ENCODE assay signal across 8 cellular contexts in genomic region chr12:53054112-53054878, GRCh38. TPM values are rescaled to one million over a fixed set of nuclear protein-coding genes. Genes with fewer than 3 reads are reported as not detected.
DNase-seq lines count a peak whose midpoint lies in the region; ATAC-seq and TF ChIP-seq lines count a peak whose summit lies in the region.

No MANE protein-coding gene starts in this region.

- H3K4me1 ChIP-seq in SJCRH30, result peaks cover 20% of the 10 kb centered on the region

- no peaks in the 10 kb centered on the region for H3K36me3 ChIP-seq in SJCRH30

- no peaks in the 10 kb centered on the region for H3K36me3 Mint-ChIP-seq in T-helper 2 cell treated with Interferon-gamma antibody and Interleukin-4, amounts not matched to agents 5 μg/mL and 100 μg/mL, for 36 hours (ENCODE audit: low read depth)

- H3K4me1 Mint-ChIP-seq in T-helper 2 cell treated with Interferon-gamma antibody and Interleukin-4, amounts not matched to agents 5 μg/mL and 100 μg/mL, for 36 hours (ENCODE audit: low read depth), result peaks cover 11% of the 10 kb centered on the region

- peak overlapping the region; percentile 92 for H3K4me3 Mint-ChIP-seq in T-helper 2 cell treated with Interferon-gamma antibody and Interleukin-4, amounts not matched to agents 5 μg/mL and 100 μg/mL, for 36 hours

- no peaks in the 10 kb centered on the region for H3K9me3 ChIP-seq in SJCRH30 (replicated peaks)

- peak overlapping the region; percentile 78 for H3K4me3 ChIP-seq in GM12875 (ENCODE audit: low read depth, low read length)
- peak overlapping the region; percentile 42 for H3K4me3 ChIP-seq in astrocyte of the spinal cord (ENCODE audit: low read depth, low read length)
- peak overlapping the region; percentile 82 for H3K4me3 ChIP-seq in retinal pigment epithelial cell (ENCODE audit: low read length)
- H3K4me3 ChIP-seq in SJCRH30, result no peak overlapping the region

- DNase-seq in NCI-H146 treated with DMSO at 0.1 percent for 48 hours (lab: John Stamatoyannopoulos, UW; ENCODE audit: unreplicated experiment) (peak; percentile 96), astrocyte of the spinal cord (ENCODE audit: low read depth, low spot score) (peak; percentile 89), hypothalamus (lab: John Stamatoyannopoulos, UW) (peak; percentile 60 to 98 (median 93)), retinal pigment epithelial cell (ENCODE audit: low read depth) (peak; percentile 78), SJCRH30 (no peak)
- DNase-seq in T-helper 2 cell treated with Interferon-gamma antibody and Interleukin-4, amounts not matched to agents 5 μg/mL and 100 μg/mL, for 36 hours (ENCODE audit: low spot score), result peak; percentile 87

- H3K27ac Mint-ChIP-seq in T-helper 2 cell treated with Interferon-gamma antibody and Interleukin-4, amounts not matched to agents 5 μg/mL and 100 μg/mL, for 36 hours, result peak overlapping the region; percentile 92

- no peaks in the 10 kb centered on the region for H3K27me3 Mint-ChIP-seq in T-helper 2 cell treated with Interferon-gamma antibody and Interleukin-4, amounts not matched to agents 5 μg/mL and 100 μg/mL, for 36 hours (ENCODE audit: low read depth)

- TF ChIP-seq CTCF in GM12875 (IDR thresholded peaks at IDR 0.05; ENCODE audit: borderline replicate concordance, insufficient read depth, low read depth, low read length), result no peak
- no peak for TF ChIP-seq CTCF in astrocyte of the spinal cord (IDR thresholded peaks at IDR 0.05; ENCODE audit: low read depth, low read length)
- no peak for TF ChIP-seq CTCF in retinal pigment epithelial cell (conservative IDR thresholded peaks at IDR 0.05; ENCODE audit: low read depth, low read length)

- in situ Hi-C loops in astrocyte of the spinal cord (cut with HindIII; ENCODE audit: low sequenced_read_pairs), result no loop called here

- no peak overlapping the region for H3K27ac ChIP-seq in SJCRH30

- peak; percentile 92 for ATAC-seq in HG02763 (IDR thresholded peaks at IDR 0.05; ENCODE audit: unreplicated experiment)

- H3K27me3 ChIP-seq in SJCRH30, result no peaks in the 10 kb centered on the region

- H3K9me3 Mint-ChIP-seq in T-helper 2 cell treated with Interferon-gamma antibody and Interleukin-4, amounts not matched to agents 5 μg/mL and 100 μg/mL, for 36 hours, result no peaks in the 10 kb centered on the region

RNA-seq across cellular contexts. Expression of gene TNS2, which starts 4.4 kb away (rescaled TPM):
- total RNA-seq in SJCRH30 (2014; rRNA removed; shearing (Covaris generic)), result 13.3 and 16.1 TPM in 2 replicates

RNA-seq across cellular contexts. Expression of gene SPRYD3, which starts 24.9 kb away (rescaled TPM):
- 8.9 and 10.4 TPM in 2 replicates for total RNA-seq in SJCRH30 (2014; rRNA removed; shearing (Covaris generic))

RNA-seq across cellular contexts. Expression of gene IGFBP6, which starts 43.2 kb away (rescaled TPM):
- total RNA-seq in SJCRH30 (2014; rRNA removed; shearing (Covaris generic)), result 11.5 and 13.0 TPM in 2 replicates

RNA-seq across cellular contexts. Expression of gene EIF4B, which starts 48.0 kb away (rescaled TPM):
- 505 and 541 TPM in 2 replicates for total RNA-seq in SJCRH30 (2014; rRNA removed; shearing (Covaris generic))

RNA-seq across cellular contexts. Expression of gene SOAT2, which starts 49.0 kb away (rescaled TPM):
- total RNA-seq in SJCRH30 (2014; rRNA removed; shearing (Covaris generic)), result not detected in 2 replicates

Comparison
In these comparisons a context has a peak if more than half of its experiments do, and no peak if none do; other contexts are left out.
1. DNase-seq: peak in NCI-H146 treated with DMSO at 0.1 percent for 48 hours (single experiment), T-helper 2 cell treated with Interferon-gamma antibody and Interleukin-4, amounts not matched to agents 5 μg/mL and 100 μg/mL, for 36 hours (single experiment), astrocyte of the spinal cord (single experiment), hypothalamus (51 of 51) and retinal pigment epithelial cell (single experiment); none in SJCRH30 (0 of 2).